In the genomic region with DNA sequence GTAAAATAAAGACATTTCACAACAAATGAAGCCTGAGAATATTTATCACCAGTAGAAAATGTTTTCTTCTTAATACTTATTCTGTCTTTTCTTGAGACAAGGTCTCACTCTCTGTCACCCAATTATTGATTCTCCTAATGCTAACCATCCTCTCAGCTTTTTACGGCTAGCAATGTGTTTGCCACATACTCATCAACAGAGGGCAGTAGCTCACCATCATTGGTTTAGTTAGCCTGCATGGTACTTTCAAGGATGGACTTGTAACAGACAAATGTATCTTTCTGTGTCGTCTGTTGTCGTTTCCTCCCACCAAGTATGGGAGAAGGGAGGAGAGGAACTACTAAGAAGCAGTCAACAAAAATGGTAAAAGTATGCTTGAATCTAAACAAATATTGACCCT, we compare ENCODE assay signal across 8 cellular contexts. TPM values are rescaled to one million over a fixed set of nuclear protein-coding genes. Genes with fewer than 3 reads are reported as not detected.
DNase-seq lines count a peak whose midpoint lies in the region; FAIRE-seq and TF ChIP-seq lines count a peak whose summit lies in the region.

No MANE protein-coding gene starts in this region.

- DNase-seq in AG09319 (ENCODE audit: extremely low read depth, low read depth), result peak; percentile 39
- DNase-seq in HFF-Myc (ENCODE audit: extremely low read depth, low read depth), result peak; percentile 73
- peak; percentile 75 for DNase-seq in M059J (ENCODE audit: low read depth)
- DNase-seq in RWPE1 (ENCODE audit: low spot score), result peak; percentile 77
- DNase-seq in T47D (ENCODE audit: low read depth in 1 of 2, low spot score in 1 of 2), result peak; percentile 28 to 79

- in situ Hi-C loops in T47D (cut with HindIII; ENCODE audit: low pct_unique_long_range_greater_than_20kb, low sequenced_read_pairs), result no loop called here

- H3K27me3 Mint-ChIP-seq in stimulated activated naive CD8-positive, alpha-beta T cell treated with anti-CD3 and anti-CD28 coated beads, Interleukin-15, Interleukin-2, amounts not matched to agents 100 ng/mL and 50 ng/mL, for 24 hours, result peaks cover 28% of the 10 kb centered on the region

- H3K4me3 Mint-ChIP-seq in stimulated activated naive CD8-positive, alpha-beta T cell treated with anti-CD3 and anti-CD28 coated beads, Interleukin-15, Interleukin-2, amounts not matched to agents 100 ng/mL and 50 ng/mL, for 24 hours, result peak overlapping the region; percentile 36

- H3K27ac ChIP-seq in RWPE1, result no peak overlapping the region

- POLR2A ChIA-PET in RWPE1 (lab: Yijun Ruan, JAX; ENCODE audit: low non-redundant PET), result no interaction called here

- FAIRE-seq in islet of Langerhans (lab: Jason Lieb, UNC), result peak; percentile 70

- H3K27ac Mint-ChIP-seq in stimulated activated naive CD8-positive, alpha-beta T cell treated with anti-CD3 and anti-CD28 coated beads, Interleukin-15, Interleukin-2, amounts not matched to agents 100 ng/mL and 50 ng/mL, for 24 hours, result no peak overlapping the region

- peaks cover 15% of the 10 kb centered on the region for H3K4me1 Mint-ChIP-seq in stimulated activated naive CD8-positive, alpha-beta T cell treated with anti-CD3 and anti-CD28 coated beads, Interleukin-15, Interleukin-2, amounts not matched to agents 100 ng/mL and 50 ng/mL, for 24 hours (ENCODE audit: low read depth)

- H3K4me3 ChIP-seq in HFF-Myc (replicated peaks; ENCODE audit: low read depth, low read length), result no peak overlapping the region

- H3K36me3 Mint-ChIP-seq in stimulated activated naive CD8-positive, alpha-beta T cell treated with anti-CD3 and anti-CD28 coated beads, Interleukin-15, Interleukin-2, amounts not matched to agents 100 ng/mL and 50 ng/mL, for 24 hours (ENCODE audit: low read depth), result no peaks in the 10 kb centered on the region

- CTCF ChIA-PET in RWPE1 (lab: Yijun Ruan, JAX), result interaction anchor here (0.5 to 4.1 kb wide), 33 partner anchors 8 to 1293 kb away, joined by 3 to 135 read pairs (median 4); a partner anchor contains a TSS

- H3K9me3 Mint-ChIP-seq in stimulated activated naive CD8-positive, alpha-beta T cell treated with anti-CD3 and anti-CD28 coated beads, Interleukin-15, Interleukin-2, amounts not matched to agents 100 ng/mL and 50 ng/mL, for 24 hours, result no peaks in the 10 kb centered on the region

- peak; percentile 92 for TF ChIP-seq CTCF in AG09319 (IDR thresholded peaks at IDR 0.05; ENCODE audit: low read depth, low read length)
- peak; percentile 82 for TF ChIP-seq CTCF in GM12872 (IDR thresholded peaks at IDR 0.05; ENCODE audit: insufficient read depth, low read depth, low read length)
- TF ChIP-seq CTCF in HFF-Myc (IDR thresholded peaks at IDR 0.05; ENCODE audit: low read depth, low read length, missing control alignments), result peak; percentile 78
- peak; percentile 94 for TF ChIP-seq CTCF in RWPE1 (conservative IDR thresholded peaks at IDR 0.05; ENCODE audit: low read depth)

RNA-seq across cellular contexts. Expression of a gene that starts 5.9 kb away (rescaled TPM):
- 22.1 and 40.5 TPM in 2 replicates for total RNA-seq in M059J (2014; rRNA removed; shearing (Covaris generic))
